In genomic region chr10:70458329-70459060, GRCh38 we compare ENCODE assay signal across 8 cellular contexts. TPM values are rescaled to one million over a fixed set of nuclear protein-coding genes. Genes with fewer than 3 reads are reported as not detected.
DNase-seq lines count a peak whose midpoint lies in the region; ATAC-seq and TF ChIP-seq lines count a peak whose summit lies in the region.

No MANE protein-coding gene starts in this region.

- no TSS peak for BruUV-seq in Caco-2 (replicated peaks; lab: Mats Ljungman, UMichigan)

- H3K4me3 ChIP-seq in left ventricle myocardium inferior: peak overlapping the region; percentile 69
- peak overlapping the region; percentile 63 for H3K4me3 ChIP-seq in psoas muscle
- H3K4me3 ChIP-seq in Caco-2 (ENCODE audit: low read depth, low read length): no peak overlapping the region

- ATAC-seq in psoas muscle (peak; percentile 82 to 91 (median 86)), HG02870 (IDR thresholded peaks at IDR 0.05; ENCODE audit: unreplicated experiment) (no peak)

- peak overlapping the region; percentile 52 for H3K4me3 Mint-ChIP-seq in activated naive CD4-positive, alpha-beta T cell treated with anti-CD3 and anti-CD28 coated beads, Interleukin-2, amount 50 U/mL, for 24 hours
- no peak overlapping the region for H3K4me3 Mint-ChIP-seq in Caco-2 (ENCODE audit: unreplicated experiment)

- intact Hi-C loops in left ventricle myocardium inferior (cut with micrococcal nuclease): no loop called here
- intact Hi-C loops in psoas muscle (cut with DNase I): no loop called here
- intact Hi-C loops in Caco-2 (cut with micrococcal nuclease; ENCODE audit: unreplicated experiment): no loop called here

- peak; percentile 75 for DNase-seq in ACHN
- DNase-seq in left ventricle myocardium inferior: peak; percentile 71
- peak; percentile 86 to 91 for DNase-seq in psoas muscle
- no peak for DNase-seq in GM13977 (ENCODE audit: low spot score)
- no peak for DNase-seq in Caco-2

- H3K27me3 ChIP-seq in left ventricle myocardium inferior (ENCODE audit: low read depth) (no peaks in the 10 kb centered on the region), psoas muscle (ENCODE audit: insufficient read depth in 3 of 3, low read length in 2 of 3) (no peaks in the 10 kb centered on the region), Caco-2 (replicated peaks; ENCODE audit: control insufficient read depth, insufficient read depth, low read length) (no peaks in the 10 kb centered on the region)

- CTCF ChIA-PET in Caco-2 (lab: Charles Lee): interaction anchor here (2.3 kb wide), 1 partner anchor 12 kb away, joined by 6 read pairs; no protein-coding TSS in a partner anchor

- H3K4me1 ChIP-seq in left ventricle myocardium inferior: peaks cover 50% of the 10 kb centered on the region
- H3K4me1 ChIP-seq in psoas muscle: no peaks in the 10 kb centered on the region
- peaks cover 14% of the 10 kb centered on the region for H3K4me1 ChIP-seq in Caco-2

- H3K9me3 ChIP-seq in left ventricle myocardium inferior (replicated peaks) (no peaks in the 10 kb centered on the region), psoas muscle (no peaks in the 10 kb centered on the region), Caco-2 (no peaks in the 10 kb centered on the region)

- POLR2A ChIA-PET in Caco-2 (lab: Charles Lee): no interaction called here

- no peaks in the 10 kb centered on the region for H3K36me3 Mint-ChIP-seq in activated naive CD4-positive, alpha-beta T cell treated with anti-CD3 and anti-CD28 coated beads, Interleukin-2, amount 50 U/mL, for 24 hours
- H3K36me3 Mint-ChIP-seq in Caco-2 (ENCODE audit: insufficient read depth, unreplicated experiment): no peaks in the 10 kb centered on the region

- H3K36me3 ChIP-seq in left ventricle myocardium inferior (no peaks in the 10 kb centered on the region), psoas muscle (ENCODE audit: insufficient read depth in 1 of 2, low read depth in 1 of 2) (no peaks in the 10 kb centered on the region), Caco-2 (ENCODE audit: control insufficient read depth, insufficient read depth, low read length) (no peaks in the 10 kb centered on the region)

- TF ChIP-seq CTCF in left ventricle myocardium inferior (IDR thresholded peaks at IDR 0.05; ENCODE audit: borderline replicate concordance): peak; percentile 30
- peak; percentile 8 for TF ChIP-seq CTCF in psoas muscle (IDR thresholded peaks at IDR 0.05)
- TF ChIP-seq CTCF in GM13977 (IDR thresholded peaks at IDR 0.05; ENCODE audit: extremely low read depth, insufficient read depth, missing control alignments): no peak
- TF ChIP-seq CTCF in Caco-2 (IDR thresholded peaks at IDR 0.05; ENCODE audit: insufficient read depth in 1 of 2, low read depth in 1 of 2, low read length in 1 of 2, severe bottlenecking in 1 of 2, unreplicated experiment in 1 of 2): no peak

- TF ChIP-seq RAD21 in Ishikawa (IDR thresholded peaks at IDR 0.05; ENCODE audit: low read depth): no peak

- no peaks in the 10 kb centered on the region for H3K4me1 Mint-ChIP-seq in activated naive CD4-positive, alpha-beta T cell treated with anti-CD3 and anti-CD28 coated beads, Interleukin-2, amount 50 U/mL, for 24 hours
- H3K4me1 Mint-ChIP-seq in Caco-2 (ENCODE audit: low read depth, unreplicated experiment): peaks cover 18% of the 10 kb centered on the region

- no peak overlapping the region for H3K27ac Mint-ChIP-seq in activated naive CD4-positive, alpha-beta T cell treated with anti-CD3 and anti-CD28 coated beads, Interleukin-2, amount 50 U/mL, for 24 hours
- H3K27ac Mint-ChIP-seq in Caco-2 (ENCODE audit: unreplicated experiment): no peak overlapping the region

- no peaks in the 10 kb centered on the region for H3K9me3 Mint-ChIP-seq in activated naive CD4-positive, alpha-beta T cell treated with anti-CD3 and anti-CD28 coated beads, Interleukin-2, amount 50 U/mL, for 24 hours
- H3K9me3 Mint-ChIP-seq in Caco-2 (ENCODE audit: unreplicated experiment): no peaks in the 10 kb centered on the region

- 4 to 10% (median 9%) methylated on average over 25 to 62 of the region's 62 CpGs for WGBS in psoas muscle, 3 donors

- TF ChIP-seq EP300 in Ishikawa (IDR thresholded peaks at IDR 0.05; ENCODE audit: borderline replicate concordance): no peak

- in situ Hi-C loops in ACHN (cut with HindIII; ENCODE audit: low pct_ligation_motif_present, low pct_unique_long_range_greater_than_20kb, low sequenced_read_pairs) (no loop called here), GM13977 (cut with MboI; ENCODE audit: low pct_unique_long_range_greater_than_20kb, low sequenced_read_pairs, unreplicated experiment) (no loop called here)

- peaks cover 15% of the 10 kb centered on the region for H3K27me3 Mint-ChIP-seq in activated naive CD4-positive, alpha-beta T cell treated with anti-CD3 and anti-CD28 coated beads, Interleukin-2, amount 50 U/mL, for 24 hours
- no peaks in the 10 kb centered on the region for H3K27me3 Mint-ChIP-seq in Caco-2 (ENCODE audit: insufficient read depth, unreplicated experiment)

- H3K27ac ChIP-seq in left ventricle myocardium inferior (replicated peaks): peak overlapping the region; percentile 89
- peak overlapping the region; percentile 71 for H3K27ac ChIP-seq in psoas muscle

TF ChIP-seq in Ishikawa, 13 proteins besides CTCF, POLR2A, EP300 and RAD21:
- TF ChIP-seq NFIC (IDR thresholded peaks at IDR 0.05): no peak; the same call in 1 of the 2 replicates
- 0 out of 2 replicates have a peak, but pooled peaks have one; percentile 47 for TF ChIP-seq YY1 (IDR thresholded peaks at IDR 0.05; ENCODE audit: low read depth)
- TF ChIP-seq TEAD4 (IDR thresholded peaks at IDR 0.05): no peak
- TF ChIP-seq MAX (IDR thresholded peaks at IDR 0.05): peak; percentile 92
- TF ChIP-seq ZBTB7A (IDR thresholded peaks at IDR 0.05; ENCODE audit: low read depth): no peak
- TF ChIP-seq TAF1 (IDR thresholded peaks at IDR 0.05; ENCODE audit: low read depth): no peak
- TF ChIP-seq, protein P1, sequence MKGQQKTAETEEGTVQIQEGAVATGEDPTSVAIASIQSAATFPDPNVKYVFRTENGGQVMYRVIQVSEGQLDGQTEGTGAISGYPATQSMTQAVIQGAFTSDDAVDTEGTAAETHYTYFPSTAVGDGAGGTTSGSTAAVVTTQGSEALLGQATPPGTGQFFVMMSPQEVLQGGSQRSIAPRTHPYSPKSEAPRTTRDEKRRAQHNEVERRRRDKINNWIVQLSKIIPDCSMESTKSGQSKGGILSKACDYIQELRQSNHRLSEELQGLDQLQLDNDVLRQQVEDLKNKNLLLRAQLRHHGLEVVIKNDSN (IDR thresholded peaks at IDR 0.05): no peak
- TF ChIP-seq CEBPB (IDR thresholded peaks at IDR 0.05): no peak
- no peak for TF ChIP-seq REST (IDR thresholded peaks at IDR 0.05; ENCODE audit: low read depth)
- no peak for TF ChIP-seq FOXM1 (IDR thresholded peaks at IDR 0.05; ENCODE audit: borderline replicate concordance, low read depth)
- peak; percentile 31; the same call in 1 of the 2 replicates for TF ChIP-seq TCF12 (IDR thresholded peaks at IDR 0.05; ENCODE audit: low read depth)
- TF ChIP-seq EGR1 (IDR thresholded peaks at IDR 0.05): no peak
- no peak for TF ChIP-seq CREB1 (IDR thresholded peaks at IDR 0.05; ENCODE audit: low read depth)

RNA-seq across cellular contexts. Expression of gene NODAL, which starts 17.0 kb away (rescaled TPM):
- 0.16 TPM for total RNA-seq in left ventricle myocardium inferior
- not detected for total RNA-seq in psoas muscle
- polyA plus RNA-seq in psoas muscle: under 1 TPM in 2 of 3 donors, not detected in 1; 0.08 to 0.10 TPM
- 0.59 and 1.3 TPM in 2 replicates for total RNA-seq in Caco-2 (2022)

RNA-seq across cellular contexts. Expression of gene PALD1, which starts 20.1 kb away (rescaled TPM):
- total RNA-seq in left ventricle myocardium inferior (5.1 TPM), psoas muscle (1 to 10 TPM; 2.8 to 4.0 (median 3.3) TPM), Caco-2 (2022) (8.9 and 10.3 TPM in 2 replicates)
- 1 to 10 TPM; 1.0 to 2.5 (median 2.4) TPM for polyA plus RNA-seq in psoas muscle

RNA-seq across cellular contexts. Expression of gene EIF4EBP2, which starts 54.5 kb away (rescaled TPM):
- total RNA-seq in left ventricle myocardium inferior (75.1 TPM), psoas muscle (10 to 100 TPM; 41.3 to 75.0 (median 62.0) TPM), Caco-2 (2022) (166 and 168 TPM in 2 replicates)
- polyA plus RNA-seq in psoas muscle: 10 to 100 TPM; 13.0 to 76.6 (median 33.8) TPM

Comparison
In these comparisons a context has a peak if more than half of its experiments do, and no peak if none do; other contexts are left out.
1. DNase-seq: peak in ACHN (single experiment), left ventricle myocardium inferior (single experiment) and psoas muscle (2 of 2); none in GM13977 (single experiment) and Caco-2 (0 of 2).
2. CTCF ChIP-seq: peak in left ventricle myocardium inferior (single experiment) and psoas muscle (single experiment); none in GM13977 (single experiment) and Caco-2 (0 of 2).